ENCODE assay signal across 1 cellular context in the genomic region with DNA sequence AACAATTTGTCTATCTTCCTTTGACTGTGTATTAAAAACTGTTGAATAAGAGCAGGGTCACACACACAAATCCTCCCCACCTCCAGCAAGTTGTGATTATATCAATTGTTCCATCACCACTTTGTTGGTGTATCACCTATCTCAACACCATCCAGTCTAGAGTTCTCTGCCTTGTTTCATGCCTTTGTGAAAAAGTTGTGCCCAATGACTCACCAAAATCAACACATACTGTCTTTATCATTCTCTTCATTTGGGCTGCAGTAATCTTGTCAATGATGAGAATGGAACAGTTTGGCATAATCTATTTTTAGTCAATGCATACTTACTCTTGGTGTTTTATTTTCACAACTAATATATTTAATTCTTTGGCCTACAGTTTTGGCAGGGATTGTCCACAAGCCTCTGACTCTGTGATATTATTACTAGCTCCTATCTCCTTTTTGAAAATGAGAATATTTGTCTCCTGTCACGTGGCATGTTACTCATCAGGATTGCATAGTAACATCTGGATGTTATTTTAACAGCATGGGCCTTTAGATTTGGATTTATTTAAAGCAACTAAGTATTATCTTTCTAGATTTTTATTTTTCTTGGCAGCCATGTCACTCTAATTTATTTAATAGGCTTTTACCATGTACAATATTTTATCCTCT.
TF ChIP-seq lines count a peak whose summit lies in the region.

No MANE protein-coding gene starts in this region.

TF ChIP-seq in IMR-90, 13 proteins besides CTCF, POLR2A, EP300 and RAD21:
- TF ChIP-seq BHLHE40 (IDR thresholded peaks at IDR 0.05; ENCODE audit: low read depth, low read length) (no peak), MAZ (IDR thresholded peaks at IDR 0.05; ENCODE audit: borderline replicate concordance, low read depth, low read length) (no peak), MXI1 (IDR thresholded peaks at IDR 0.05; ENCODE audit: borderline replicate concordance, low read depth, low read length) (no peak), FOS (IDR thresholded peaks at IDR 0.05; ENCODE audit: low read depth, low read length) (no peak)
- TF ChIP-seq, protein P1, sequence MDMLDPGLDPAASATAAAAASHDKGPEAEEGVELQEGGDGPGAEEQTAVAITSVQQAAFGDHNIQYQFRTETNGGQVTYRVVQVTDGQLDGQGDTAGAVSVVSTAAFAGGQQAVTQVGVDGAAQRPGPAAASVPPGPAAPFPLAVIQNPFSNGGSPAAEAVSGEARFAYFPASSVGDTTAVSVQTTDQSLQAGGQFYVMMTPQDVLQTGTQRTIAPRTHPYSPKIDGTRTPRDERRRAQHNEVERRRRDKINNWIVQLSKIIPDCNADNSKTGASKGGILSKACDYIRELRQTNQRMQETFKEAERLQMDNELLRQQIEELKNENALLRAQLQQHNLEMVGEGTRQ (IDR thresholded peaks at IDR 0.05; ENCODE audit: low read depth, low read length) = peak; percentile 38; the same call in 1 of the 2 replicates
